Comparison of ENCODE assay signal across 1 cellular context in the genomic region with DNA sequence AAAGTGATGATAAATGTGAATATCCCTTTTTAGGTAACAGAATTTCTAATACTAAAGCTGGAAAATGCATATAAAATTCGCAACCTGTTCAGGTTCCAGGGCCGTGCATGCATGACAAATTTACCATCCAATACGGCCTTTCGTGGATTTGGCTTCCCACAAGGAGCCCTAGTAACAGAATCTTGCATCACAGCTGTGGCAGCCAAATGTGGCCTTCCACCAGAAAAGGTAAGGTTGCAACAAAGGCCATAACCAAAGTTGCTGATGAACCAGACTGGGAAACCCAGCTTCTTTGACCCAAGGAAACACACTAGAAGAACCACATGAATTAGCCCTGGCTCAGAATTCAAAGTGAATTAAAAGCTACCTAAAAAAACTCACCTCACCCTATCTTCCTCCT.
TF ChIP-seq lines count a peak whose summit lies in the region.

No MANE protein-coding gene starts in this region.

TF ChIP-seq in IMR-90, 13 proteins besides CTCF, POLR2A, EP300 and RAD21 (continued from another document):
- TF ChIP-seq, protein P1, sequence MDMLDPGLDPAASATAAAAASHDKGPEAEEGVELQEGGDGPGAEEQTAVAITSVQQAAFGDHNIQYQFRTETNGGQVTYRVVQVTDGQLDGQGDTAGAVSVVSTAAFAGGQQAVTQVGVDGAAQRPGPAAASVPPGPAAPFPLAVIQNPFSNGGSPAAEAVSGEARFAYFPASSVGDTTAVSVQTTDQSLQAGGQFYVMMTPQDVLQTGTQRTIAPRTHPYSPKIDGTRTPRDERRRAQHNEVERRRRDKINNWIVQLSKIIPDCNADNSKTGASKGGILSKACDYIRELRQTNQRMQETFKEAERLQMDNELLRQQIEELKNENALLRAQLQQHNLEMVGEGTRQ (IDR thresholded peaks at IDR 0.05; ENCODE audit: low read depth, low read length): no peak
- TF ChIP-seq, protein P2, sequence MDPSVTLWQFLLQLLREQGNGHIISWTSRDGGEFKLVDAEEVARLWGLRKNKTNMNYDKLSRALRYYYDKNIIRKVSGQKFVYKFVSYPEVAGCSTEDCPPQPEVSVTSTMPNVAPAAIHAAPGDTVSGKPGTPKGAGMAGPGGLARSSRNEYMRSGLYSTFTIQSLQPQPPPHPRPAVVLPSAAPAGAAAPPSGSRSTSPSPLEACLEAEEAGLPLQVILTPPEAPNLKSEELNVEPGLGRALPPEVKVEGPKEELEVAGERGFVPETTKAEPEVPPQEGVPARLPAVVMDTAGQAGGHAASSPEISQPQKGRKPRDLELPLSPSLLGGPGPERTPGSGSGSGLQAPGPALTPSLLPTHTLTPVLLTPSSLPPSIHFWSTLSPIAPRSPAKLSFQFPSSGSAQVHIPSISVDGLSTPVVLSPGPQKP (IDR thresholded peaks at IDR 0.05; ENCODE audit: borderline replicate concordance, low read depth, low read length): no peak
- TF ChIP-seq RFX5 (IDR thresholded peaks at IDR 0.05; ENCODE audit: low read depth, low read length): no peak
